In genomic region chr5:1253456-1254105, GRCh38 we compare ENCODE assay signal across 21 cellular contexts. TPM values are rescaled to one million over a fixed set of nuclear protein-coding genes. Genes with fewer than 3 reads are reported as not detected.
DNase-seq lines count a peak whose midpoint lies in the region; ATAC-seq and TF ChIP-seq lines count a peak whose summit lies in the region.
"Had no signal": no experiment of that assay in that cellular context is flagged by ENCODE, and none has a peak within 500 bp of the region (broad histone marks: within the 10 kb centered on the region; RNA-seq: fewer than 3 reads in every experiment).

No MANE protein-coding gene starts in this region.

- no peak overlapping the region for H3K27ac ChIP-seq in OCI-LY7 (ENCODE audit: low read depth, low read length, poor library complexity, severe bottlenecking)
- no peak overlapping the region for H3K27ac ChIP-seq in neuronal stem cell (replicated peaks; ENCODE audit: low read length)
- H3K27ac ChIP-seq: GM23248 had no signal

- H4K20me1 ChIP-seq in OCI-LY7 (ENCODE audit: insufficient read depth, low read length), result no peaks in the 10 kb centered on the region

- H2AK5ac ChIP-seq in neuronal stem cell (ENCODE audit: low read depth, low read length), result no peak overlapping the region

- H3K4me1 ChIP-seq in OCI-LY7 (ENCODE audit: insufficient read depth, low read length, poor library complexity, severe bottlenecking) (peaks cover 23% of the 10 kb centered on the region), neuronal stem cell (ENCODE audit: control insufficient read depth in 2 of 2, insufficient read depth in 1 of 2, low read depth in 1 of 2, low read length in 2 of 2) (peaks cover 0 to 5% of the 10 kb centered on the region in 2 donors)
- H3K4me1 ChIP-seq: BE2C, HAP-1 had no signal

- H3K79me1 ChIP-seq in neuronal stem cell (ENCODE audit: low read depth, low read length), result no peaks in the 10 kb centered on the region

- no peak overlapping the region for H4K91ac ChIP-seq in neuronal stem cell (ENCODE audit: low read depth, low read length, poor library complexity)

- H4K8ac ChIP-seq in neuronal stem cell (ENCODE audit: low read depth, low read length), result no peak overlapping the region

- H3K23ac ChIP-seq in neuronal stem cell (ENCODE audit: low read depth, low read length, poor library complexity), result no peak overlapping the region

- BruUV-seq in OCI-LY7 (replicated peaks; lab: Mats Ljungman, UMichigan), result TSS peak; percentile 59

- CTCF ChIA-PET in OCI-LY7 (lab: Charles Lee; ENCODE audit: unreplicated experiment), result no interaction called here

- peaks cover 87% of the 10 kb centered on the region for H3K36me3 ChIP-seq in OCI-LY7 (ENCODE audit: insufficient read depth, low read length)
- no peaks in the 10 kb centered on the region for H3K36me3 ChIP-seq in neuronal stem cell (replicated peaks in 1 of 2; ENCODE audit: control insufficient read depth in 2 of 2, insufficient read depth in 2 of 2, low read length in 2 of 2)
- H3K36me3 ChIP-seq: BE2C, HAP-1 had no signal

- no peaks in the 10 kb centered on the region for H3K79me2 ChIP-seq in OCI-LY7 (ENCODE audit: insufficient read depth, low read depth, low read length)

- intact Hi-C loops in OCI-LY7 (cut with micrococcal nuclease; ENCODE audit: unreplicated experiment), result no loop called here

- no peak overlapping the region for H3K4me3 ChIP-seq in OCI-LY7 (ENCODE audit: low read depth, low read length, poor library complexity, severe bottlenecking)
- H3K4me3 ChIP-seq in neuronal stem cell (ENCODE audit: low read length in 2 of 2), result no peak overlapping the region
- H3K4me3 ChIP-seq: GM12878, GM23248, HAP-1 had no signal

- TF ChIP-seq CTCF in OCI-LY7 (conservative IDR thresholded peaks at IDR 0.05; ENCODE audit: low read length), result no peak

- H3K9me2 ChIP-seq in OCI-LY7 (ENCODE audit: insufficient read depth, low read length), result no peaks in the 10 kb centered on the region

- H3K14ac ChIP-seq in neuronal stem cell (ENCODE audit: low read length), result peak overlapping the region; percentile 27

- H3K27me3 ChIP-seq in neuronal stem cell (ENCODE audit: control insufficient read depth in 3 of 3, insufficient read depth in 3 of 3, low read depth in 1 of 3, low read length in 3 of 3), result peaks cover 0 to 33% (median 0%) of the 10 kb centered on the region in 3 experiments

- H2BK5ac ChIP-seq in neuronal stem cell (ENCODE audit: low read length), result peak overlapping the region; percentile 29

- no peak overlapping the region for H3K9ac ChIP-seq in neuronal stem cell (ENCODE audit: low read depth, low read length, poor library complexity)
- H3K9ac ChIP-seq: GM23248 had no signal

- H2BK15ac ChIP-seq in neuronal stem cell (ENCODE audit: low read length), result no peak overlapping the region

- no peak for ATAC-seq in GM18907 (IDR thresholded peaks at IDR 0.05; ENCODE audit: unreplicated experiment)
- ATAC-seq: GM12878 had no signal

- H3K4me2 ChIP-seq in OCI-LY7 (ENCODE audit: low read length) (no peak overlapping the region), neuronal stem cell (ENCODE audit: insufficient read depth, low read length, poor library complexity, severe bottlenecking) (no peak overlapping the region)

- H2AFZ ChIP-seq in OCI-LY7 (ENCODE audit: low read length) (no peak overlapping the region), neuronal stem cell (ENCODE audit: low read length) (no peak overlapping the region)
- H2AFZ ChIP-seq: GM23248 had no signal

- POLR2A ChIA-PET in OCI-LY7 (lab: Charles Lee), result interaction anchor here (0.6 kb wide), 1 partner anchor 225 kb away, joined by 3 read pairs; no protein-coding TSS in a partner anchor

- H3K4ac ChIP-seq in neuronal stem cell (ENCODE audit: low read length), result no peak overlapping the region

- H3K9me3 ChIP-seq in OCI-LY7 (ENCODE audit: low read length) (no peaks in the 10 kb centered on the region), neuronal stem cell (replicated peaks in 1 of 2; ENCODE audit: control insufficient read depth in 2 of 2, insufficient read depth in 1 of 2, low read depth in 1 of 2, low read length in 2 of 2) (no peaks in the 10 kb centered on the region)
- H3K9me3 ChIP-seq: BE2C, HAP-1 had no signal

- peak; percentile 83 for DNase-seq in EH (ENCODE audit: low read depth)
- peak; percentile 64 for DNase-seq in ELR (ENCODE audit: low read depth)
- no peak for DNase-seq in OCI-LY7 (ENCODE audit: low spot score)
- no peak for DNase-seq in neuronal stem cell (ENCODE audit: low spot score)
- no peak for DNase-seq in pons (ENCODE audit: low spot score)
- no peak for DNase-seq in superior temporal gyrus (ENCODE audit: extremely low spot score)
- DNase-seq: ACHN; BE2C; C1 segment of cervical spinal cord; CD4-positive, CD25-positive, alpha-beta regulatory T cell; CD8-positive, alpha-beta memory T cell; COR-L47; DMS 273 treated with DMSO at 0.1 percent for 48 hours; DMS53; GM23248 had no signal

- H3K18ac ChIP-seq in neuronal stem cell (ENCODE audit: low read length), result no peak overlapping the region

- no peak overlapping the region for H2BK120ac ChIP-seq in neuronal stem cell (ENCODE audit: low read depth, low read length)

- no peak overlapping the region for H2BK12ac ChIP-seq in neuronal stem cell (ENCODE audit: low read length)

- WGBS in neuronal stem cell (ENCODE audit: extremely low coverage in 2 of 2, insufficient read length in 2 of 2, insufficient replicate concordance in 1 of 2), 2 donors, result no CpG with 5 or more reads among the region's 33 CpGs

RNA-seq across cellular contexts. Expression of gene SLC6A18, which starts 28.4 kb away (rescaled TPM):
- total RNA-seq in OCI-LY7 (2014; rRNA removed; shearing (Covaris generic)), result not detected in 2 replicates
- total RNA-seq in OCI-LY7 (2022), result not detected in 2 replicates
- not detected for polyA plus RNA-seq in neuronal stem cell (2013, experiment 1 of 2)
- not detected for polyA plus RNA-seq in neuronal stem cell (2013, experiment 2 of 2)
- total RNA-seq: CD4-positive, CD25-positive, alpha-beta regulatory T cell; CD8-positive, alpha-beta memory T cell; G401; GM12878; GM23248; H4; HT-29 had no signal
- polyA plus RNA-seq: CD4-positive, CD25-positive, alpha-beta regulatory T cell; CD8-positive, alpha-beta memory T cell; GM12878; GM23248 had no signal

RNA-seq across cellular contexts. Expression of gene TERT, which starts 41.3 kb away (rescaled TPM):
- total RNA-seq in OCI-LY7 (2014; rRNA removed; shearing (Covaris generic)), result 120 and 156 TPM in 2 replicates
- 173 and 198 TPM in 2 replicates for total RNA-seq in OCI-LY7 (2022)
- 2.5 TPM for polyA plus RNA-seq in neuronal stem cell (2013, experiment 1 of 2)
- polyA plus RNA-seq in neuronal stem cell (2013, experiment 2 of 2), result 2.5 TPM
- total RNA-seq: GM23248 had no signal
- polyA plus RNA-seq: CD4-positive, CD25-positive, alpha-beta regulatory T cell; CD8-positive, alpha-beta memory T cell; GM23248 had no signal

RNA-seq across cellular contexts. Expression of gene SLC6A19, which starts 52.2 kb away (rescaled TPM):
- not detected in 2 replicates for total RNA-seq in OCI-LY7 (2014; rRNA removed; shearing (Covaris generic))
- total RNA-seq in OCI-LY7 (2022), result not detected in 2 replicates
- polyA plus RNA-seq in neuronal stem cell (2013, experiment 1 of 2), result not detected
- not detected for polyA plus RNA-seq in neuronal stem cell (2013, experiment 2 of 2)
- total RNA-seq: CD4-positive, CD25-positive, alpha-beta regulatory T cell; CD8-positive, alpha-beta memory T cell; GM23248; H4; HT-29 had no signal
- polyA plus RNA-seq: CD4-positive, CD25-positive, alpha-beta regulatory T cell; CD8-positive, alpha-beta memory T cell; GM23248 had no signal

Comparison
In these comparisons a context has a peak if more than half of its experiments do, and no peak if none do; other contexts are left out.
1. DNase-seq: peak in EH (single experiment) and ELR (single experiment); none in OCI-LY7 (single experiment), neuronal stem cell (single experiment), pons (single experiment) and superior temporal gyrus (single experiment).